8 cellular contexts compared by ENCODE assay signal in genomic region chr5:126777974-126778674, GRCh38. TPM values are rescaled to one million over a fixed set of nuclear protein-coding genes. Genes with fewer than 3 reads are reported as not detected.
A peak's percentile ranks its signal among the peaks of the same experiment; 100 is the strongest.
DNase-seq lines count a peak whose midpoint lies in the region; TF ChIP-seq lines count a peak whose summit lies in the region.

No MANE protein-coding gene starts in this region.

- peak overlapping the region; percentile 95 for H3K4me3 Mint-ChIP-seq in nephron progenitor cell
- H3K4me3 Mint-ChIP-seq in stimulated activated naive CD8-positive, alpha-beta T cell treated with anti-CD3 and anti-CD28 coated beads, Interleukin-15, Interleukin-2, amounts not matched to agents 100 ng/mL and 50 ng/mL, for 24 hours, result peak overlapping the region; percentile 94

- peak; percentile 98 for DNase-seq in EL
- peak; percentile 96 for DNase-seq in H4 (ENCODE audit: low spot score)
- DNase-seq in LNCaP clone FGC (ENCODE audit: low read depth), result peak; percentile 85
- DNase-seq in RWPE1 (ENCODE audit: low spot score), result peak; percentile 93
- peak; percentile 86 for DNase-seq in activated T-helper 9 cell treated with anti-CD3 and anti-CD28 coated beads, Interleukin-2, amount 50 U/mL, for 16 hours (ENCODE audit: low read depth)
- peak; percentile 97 for DNase-seq in fibroblast of pulmonary artery (ENCODE audit: low read depth)
- peak; percentile 85 for DNase-seq in nephron progenitor cell

- H3K27ac ChIP-seq in RWPE1, result peak overlapping the region; percentile 97

- peaks cover 26% of the 10 kb centered on the region for H3K9me3 Mint-ChIP-seq in nephron progenitor cell
- H3K9me3 Mint-ChIP-seq in stimulated activated naive CD8-positive, alpha-beta T cell treated with anti-CD3 and anti-CD28 coated beads, Interleukin-15, Interleukin-2, amounts not matched to agents 100 ng/mL and 50 ng/mL, for 24 hours, result no peaks in the 10 kb centered on the region

- H3K36me3 Mint-ChIP-seq in nephron progenitor cell (ENCODE audit: low read depth), result peaks cover 36% of the 10 kb centered on the region
- H3K36me3 Mint-ChIP-seq in stimulated activated naive CD8-positive, alpha-beta T cell treated with anti-CD3 and anti-CD28 coated beads, Interleukin-15, Interleukin-2, amounts not matched to agents 100 ng/mL and 50 ng/mL, for 24 hours (ENCODE audit: low read depth), result peaks cover 27% of the 10 kb centered on the region

- TF ChIP-seq CTCF in LNCaP clone FGC (IDR thresholded peaks at IDR 0.05; ENCODE audit: control insufficient read depth, extremely low read depth, insufficient read depth), result no peak
- TF ChIP-seq CTCF in RWPE1 (conservative IDR thresholded peaks at IDR 0.05; ENCODE audit: low read depth), result no peak
- no peak for TF ChIP-seq CTCF in fibroblast of pulmonary artery (IDR thresholded peaks at IDR 0.05; ENCODE audit: low read length, missing control alignments)
- TF ChIP-seq CTCF in nephron progenitor cell (IDR thresholded peaks at IDR 0.05), result no peak

- H3K27me3 Mint-ChIP-seq in nephron progenitor cell (ENCODE audit: low read depth, poor library complexity), result no peaks in the 10 kb centered on the region
- no peaks in the 10 kb centered on the region for H3K27me3 Mint-ChIP-seq in stimulated activated naive CD8-positive, alpha-beta T cell treated with anti-CD3 and anti-CD28 coated beads, Interleukin-15, Interleukin-2, amounts not matched to agents 100 ng/mL and 50 ng/mL, for 24 hours

- H3K4me1 Mint-ChIP-seq in nephron progenitor cell, result peaks cover 29% of the 10 kb centered on the region
- H3K4me1 Mint-ChIP-seq in stimulated activated naive CD8-positive, alpha-beta T cell treated with anti-CD3 and anti-CD28 coated beads, Interleukin-15, Interleukin-2, amounts not matched to agents 100 ng/mL and 50 ng/mL, for 24 hours (ENCODE audit: low read depth), result peaks cover 41% of the 10 kb centered on the region

- POLR2A ChIA-PET in RWPE1 (lab: Yijun Ruan, JAX; ENCODE audit: low non-redundant PET), result interaction anchor here (0.6 to 1.6 kb wide), 6 partner anchors 23 to 101 kb away, joined by 3 to 7 read pairs (median 3); no protein-coding TSS in a partner anchor

- peak overlapping the region; percentile 98 for H3K27ac Mint-ChIP-seq in nephron progenitor cell
- H3K27ac Mint-ChIP-seq in stimulated activated naive CD8-positive, alpha-beta T cell treated with anti-CD3 and anti-CD28 coated beads, Interleukin-15, Interleukin-2, amounts not matched to agents 100 ng/mL and 50 ng/mL, for 24 hours, result peak overlapping the region; percentile 96

- H3K4me3 ChIP-seq in LNCaP clone FGC (ENCODE audit: low read depth, low read length) (peak overlapping the region; percentile 88), fibroblast of pulmonary artery (replicated peaks; ENCODE audit: low read depth, low read length) (peak overlapping the region; percentile 90)

- CTCF ChIA-PET in RWPE1 (lab: Yijun Ruan, JAX), result interaction anchor here (0.5 to 1.6 kb wide), 5 partner anchors 24 to 714 kb away, joined by 3 to 6 read pairs (median 5); partner anchors contain the start of gene PHAX

RNA-seq across cellular contexts. Expression of gene LMNB1, which starts 1.2 kb away (rescaled TPM):
- total RNA-seq in H4 (2014; rRNA removed; shearing (Covaris generic)), result 138 and 151 TPM in 2 replicates

Comparison
In these comparisons a context has a peak if more than half of its experiments do, and no peak if none do; other contexts are left out.
1. Peak in every context shown above with its lines: DNase-seq, H3K4me3 ChIP-seq and H3K27ac ChIP-seq.